In genomic region chr1:168178638-168179410, GRCh38 we compare ENCODE assay signal across 8 cellular contexts. TPM values are rescaled to one million over a fixed set of nuclear protein-coding genes. Genes with fewer than 3 reads are reported as not detected.
DNase-seq lines count a peak whose midpoint lies in the region; ATAC-seq and TF ChIP-seq lines count a peak whose summit lies in the region.

Gene TIPRL (plus strand): TSS chr1:168178962. CDS start chr1:168179078, 116 bp downstream.

- peaks cover 10% of the 10 kb centered on the region for H3K4me1 Mint-ChIP-seq in activated T-cell treated with anti-CD3 and anti-CD28 coated beads, Interleukin-2, amount 50 U/mL, for 4 hours (ENCODE audit: low read depth)

- H3K27ac ChIP-seq in esophagus muscularis mucosa (replicated peaks in 1 of 4), result peak within 1 kb of the TSS; percentile 89 to 96 (median 90)
- H3K27ac ChIP-seq in muscle layer of duodenum (ENCODE audit: low read length), result peak within 1 kb of the TSS; percentile 88

- peak; percentile 70 for TF ChIP-seq POLR2A in esophagus muscularis mucosa (IDR thresholded peaks at IDR 0.05; ENCODE audit: low read depth)

- H3K9me3 Mint-ChIP-seq in activated T-cell treated with anti-CD3 and anti-CD28 coated beads, Interleukin-2, amount 50 U/mL, for 4 hours, result no peaks in the 10 kb centered on the region

- WGBS in esophagus muscularis mucosa, result 0% methylated on average over 36 of the region's 56 CpGs

- H3K27me3 Mint-ChIP-seq in activated T-cell treated with anti-CD3 and anti-CD28 coated beads, Interleukin-2, amount 50 U/mL, for 4 hours (ENCODE audit: low read depth), result peaks cover 7% of the 10 kb centered on the region

- H3K4me1 ChIP-seq in esophagus muscularis mucosa, result peaks cover 8 to 21% (median 19%) of the 10 kb centered on the region in 4 donors
- peaks cover 0 to 7% of the 10 kb centered on the region in 2 donors for H3K4me1 ChIP-seq in muscle layer of duodenum (ENCODE audit: control insufficient read depth in 1 of 2, insufficient read depth in 2 of 2, low read length in 2 of 2)

- H3K9me3 ChIP-seq in esophagus muscularis mucosa (no peaks in the 10 kb centered on the region), muscle layer of duodenum (ENCODE audit: control insufficient read depth in 1 of 2, low read length in 2 of 2) (no peaks in the 10 kb centered on the region)

- peak; percentile 61 for TF ChIP-seq EP300 in esophagus muscularis mucosa (IDR thresholded peaks at IDR 0.05)

- intact Hi-C loops in esophagus muscularis mucosa (cut with DNase I), result no loop called here

- H3K4me3 ChIP-seq in esophagus muscularis mucosa, result peak within 1 kb of the TSS; percentile 73 to 86 (median 81)
- peak within 1 kb of the TSS; percentile 79 to 91 for H3K4me3 ChIP-seq in muscle layer of duodenum (ENCODE audit: low read depth in 1 of 2, low read length in 2 of 2)

- peak; percentile 93 for ATAC-seq in GM21723 (IDR thresholded peaks at IDR 0.05; ENCODE audit: unreplicated experiment)
- ATAC-seq in activated T-cell treated with anti-CD3 and anti-CD28 coated beads, Interleukin-2, amount 50 U/mL, for 4 hours, result peak; percentile 90

- TF ChIP-seq CTCF in esophagus muscularis mucosa (IDR thresholded peaks at IDR 0.05), result peak; percentile 58 to 80 (median 62)

- no peaks in the 10 kb centered on the region for H3K27me3 ChIP-seq in esophagus muscularis mucosa
- H3K27me3 ChIP-seq in muscle layer of duodenum (ENCODE audit: low read depth, low read length), result no peaks in the 10 kb centered on the region

- H3K36me3 ChIP-seq in esophagus muscularis mucosa (peaks cover 0 to under 1% (median 0%) of the 10 kb centered on the region in 4 donors), muscle layer of duodenum (ENCODE audit: control insufficient read depth in 1 of 2, insufficient read depth in 2 of 2, low read length in 2 of 2) (no peaks in the 10 kb centered on the region)

- DNase-seq in DMS79 treated with DMSO at 0.1 percent for 48 hours (lab: John Stamatoyannopoulos, UW), result peak; percentile 98
- DNase-seq in KG1 (lab: John Stamatoyannopoulos, UW), result peak; percentile 88
- peak; percentile 91 for DNase-seq in activated T-cell treated with anti-CD3 and anti-CD28 coated beads, Interleukin-2, amount 50 U/mL, for 4 hours
- DNase-seq in esophagus muscularis mucosa (ENCODE audit: extremely low spot score), result peak; percentile 99
- peak; percentile 90 to 91 for DNase-seq in stimulated activated CD8-positive, alpha-beta memory T cell treated with anti-CD3 and anti-CD28 coated beads, Interleukin-7, amount 100 ng/mL, for 4 hours (ENCODE audit: low read depth in 2 of 2)

- H3K4me3 Mint-ChIP-seq in activated T-cell treated with anti-CD3 and anti-CD28 coated beads, Interleukin-2, amount 50 U/mL, for 4 hours, result no peak within 1 kb of the TSS

- peaks cover 3% of the 10 kb centered on the region for H3K36me3 Mint-ChIP-seq in activated T-cell treated with anti-CD3 and anti-CD28 coated beads, Interleukin-2, amount 50 U/mL, for 4 hours (ENCODE audit: insufficient read depth)

TF ChIP-seq in PFSK-1, 5 proteins besides CTCF, POLR2A, EP300 and RAD21:
- TF ChIP-seq REST (IDR thresholded peaks at IDR 0.05; ENCODE audit: insufficient read depth in 1 of 2, low read depth in 2 of 2, low read length in 2 of 2), result no peak; a peak in 1 of 4 replicates
- TF ChIP-seq SIN3A (IDR thresholded peaks at IDR 0.05; ENCODE audit: borderline replicate concordance, insufficient read depth, low read length), result peak; percentile 58; the same call in 1 of the 2 replicates
- TF ChIP-seq FOXP2 (optimal IDR thresholded peaks at IDR 0.05; ENCODE audit: borderline replicate concordance, extremely low read depth, extremely low read length, insufficient read depth), result no peak
- peak; percentile 74 for TF ChIP-seq POLR2AphosphoS5 (IDR thresholded peaks at IDR 0.05; ENCODE audit: low read depth, low read length)
- peak; percentile 40 for TF ChIP-seq TAF1 (IDR thresholded peaks at IDR 0.05; ENCODE audit: borderline replicate concordance, insufficient read depth, low read length)

RNA-seq across cellular contexts. Expression of gene TIPRL, which starts in this region (rescaled TPM):
- polyA plus RNA-seq in PFSK-1 (2012; ENCODE audit: insufficient read length, low read depth), result 39.6 TPM
- total RNA-seq in activated T-cell treated with anti-CD3 and anti-CD28 coated beads, Interleukin-2, amount 50 U/mL, for 4 hours, result 10 to 100 TPM; 46.3 to 47.9 (median 46.7) TPM
- total RNA-seq in esophagus muscularis mucosa, result 10 to 100 TPM; 19.0 to 25.7 (median 23.5) TPM

Comparison
In these comparisons a context has a peak if more than half of its experiments do, and no peak if none do; other contexts are left out.
1. Peak in every context shown above with its lines: DNase-seq, ATAC-seq, H3K4me3 ChIP-seq and H3K27ac ChIP-seq.